In the genomic region with DNA sequence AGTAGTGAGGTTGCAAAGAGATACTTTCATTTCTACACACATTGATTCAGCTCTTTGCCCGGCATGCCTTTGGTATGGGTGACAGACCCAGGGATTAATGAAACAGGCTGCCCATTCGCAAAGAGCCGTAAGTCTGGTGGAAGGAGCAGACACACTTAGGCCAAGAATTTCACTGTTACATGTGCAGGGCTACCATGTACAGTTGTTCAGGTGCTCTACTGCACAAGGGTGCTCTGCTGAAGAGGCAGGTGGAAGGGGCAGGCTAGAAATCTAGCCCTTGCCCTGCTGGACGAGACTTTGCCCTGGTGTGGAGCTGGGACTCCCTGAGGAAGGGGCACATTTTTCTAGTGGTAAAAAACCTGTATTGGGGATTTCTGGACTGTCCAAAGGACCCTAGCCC, we compare ENCODE assay signal across 35 cellular contexts. TPM values are rescaled to one million over a fixed set of nuclear protein-coding genes. Genes with fewer than 3 reads are reported as not detected.
"Had no signal": no experiment of that assay in that cellular context is flagged by ENCODE, and none has a peak within 500 bp of the region (broad histone marks: within the 10 kb centered on the region; RNA-seq: fewer than 3 reads in every experiment).

No MANE protein-coding gene starts in this region.

- H3K9me3 ChIP-seq: MG63 had no signal

- H3K27ac ChIP-seq: KMS-11 had no signal

- H3K4me2 ChIP-seq: KMS-11 had no signal

- H3K9ac ChIP-seq: KMS-11 had no signal

- DNase-seq: Kasumi-1, MG63, MM.1S, MV-4-11, NCI-H1048, NCI-H1092, NCI-H1092 treated with DMSO at 0.1 percent for 48 hours, NCI-H1105, NCI-H1105 treated with DMSO at 0.1 percent for 48 hours, NCI-H1417, NCI-H1417 treated with DMSO at 0.1 percent for 48 hours, NCI-H1436, NCI-H1436 treated with DMSO at 0.1 percent for 48 hours, NCI-H146, NCI-H1694, NCI-H1694 treated with DMSO at 0.1 percent for 48 hours, NCI-H187, NCI-H187 treated with DMSO at 0.1 percent for 48 hours, NCI-H1930, NCI-H2029, NCI-H2029 treated with DMSO at 0.1 percent for 48 hours, NCI-H2081, NCI-H2081 treated with DMSO at 0.1 percent for 48 hours, NCI-H2107, NCI-H2171, NCI-H2171 treated with DMSO at 0.1 percent for 48 hours, NCI-H2227 treated with DMSO at 0.1 percent for 48 hours, NCI-H226, NCI-H345, NCI-H446, NCI-H446 treated with DMSO at 0.1 percent for 48 hours, NCI-H510A, NCI-H510A treated with DMSO at 0.1 percent for 48 hours had no signal

- H3K4me3 ChIP-seq: MG63 had no signal

- H3K36me3 ChIP-seq: MG63 had no signal

RNA-seq across cellular contexts. Expression of gene RASGRF1, which starts 26.2 kb away (rescaled TPM):
- total RNA-seq: NCI-H460 had no signal
